In the genomic region with DNA sequence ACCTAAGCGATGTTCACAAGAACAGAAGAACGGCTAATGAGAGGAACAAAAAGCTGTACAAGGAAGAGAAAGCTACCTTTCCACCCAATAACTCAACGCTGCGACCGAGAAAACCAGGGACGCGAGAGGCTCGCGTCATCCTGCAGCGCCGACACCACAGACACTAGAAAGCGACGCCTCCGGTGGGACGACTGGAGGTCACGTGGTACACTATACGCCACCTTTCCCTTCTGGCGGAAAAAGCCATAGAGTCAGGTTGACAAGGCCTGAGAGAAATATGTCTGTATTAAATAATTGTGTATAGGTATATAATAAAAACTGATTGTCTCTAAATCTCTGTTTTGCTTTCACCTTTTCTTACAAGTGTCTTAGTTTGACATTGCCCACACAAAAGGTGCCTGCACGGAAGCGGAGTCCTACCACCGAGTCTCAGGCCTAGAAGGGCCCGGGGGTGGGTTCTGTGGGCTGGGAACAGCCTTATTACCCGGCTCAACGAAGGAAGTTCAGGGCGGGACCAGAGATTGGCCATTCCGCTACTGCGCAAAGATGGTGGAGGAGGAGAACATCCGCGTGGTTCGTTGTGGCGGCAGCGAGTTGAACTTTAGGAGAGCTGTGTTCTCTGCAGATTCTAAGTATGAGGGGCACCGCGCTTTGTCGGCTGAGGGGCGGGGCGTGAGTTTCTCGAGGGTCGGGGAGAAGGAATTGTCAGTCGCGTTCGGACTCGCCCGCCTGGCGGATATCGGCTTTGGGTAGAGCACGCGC, we compare ENCODE assay signal across 8 cellular contexts. TPM values are rescaled to one million over a fixed set of nuclear protein-coding genes. Genes with fewer than 3 reads are reported as not detected.
DNase-seq lines count a peak whose midpoint lies in the region; ATAC-seq and TF ChIP-seq lines count a peak whose summit lies in the region.

Gene WDR75, plus strand, starts transcription at position 528 of the 762 bp plus-strand sequence. Its CDS starts 19 bp downstream, at position 547.

- peaks cover 16% of the 10 kb centered on the region for H3K36me3 Mint-ChIP-seq in activated T-cell treated with anti-CD3 and anti-CD28 coated beads, Interleukin-2, amount 50 U/mL, for 24 hours (ENCODE audit: low read depth)

- H3K9me3 ChIP-seq in mucosa of rectum (ENCODE audit: control insufficient read depth in 2 of 2, low read length in 2 of 2): no peaks in the 10 kb centered on the region

- H3K4me3 Mint-ChIP-seq in activated T-cell treated with anti-CD3 and anti-CD28 coated beads, Interleukin-2, amount 50 U/mL, for 24 hours: no peak within 1 kb of the TSS

- no peaks in the 10 kb centered on the region for H3K36me3 ChIP-seq in mucosa of rectum (ENCODE audit: control insufficient read depth in 2 of 2, insufficient read depth in 2 of 2, low read length in 2 of 2)

- TF ChIP-seq POLR2A in erythroblast (IDR thresholded peaks at IDR 0.05; ENCODE audit: low read length): peak; percentile 96

- peak within 1 kb of the TSS; percentile 93 to 96 for H3K27ac ChIP-seq in mucosa of rectum (ENCODE audit: low read depth in 2 of 2, low read length in 2 of 2)

- no peaks in the 10 kb centered on the region for H3K27me3 Mint-ChIP-seq in activated T-cell treated with anti-CD3 and anti-CD28 coated beads, Interleukin-2, amount 50 U/mL, for 24 hours

- H3K27ac Mint-ChIP-seq in activated T-cell treated with anti-CD3 and anti-CD28 coated beads, Interleukin-2, amount 50 U/mL, for 24 hours: no peak within 1 kb of the TSS

- H3K9me3 Mint-ChIP-seq in activated T-cell treated with anti-CD3 and anti-CD28 coated beads, Interleukin-2, amount 50 U/mL, for 24 hours: no peaks in the 10 kb centered on the region

- peak within 1 kb of the TSS; percentile 92 to 98 for H3K4me3 ChIP-seq in mucosa of rectum (ENCODE audit: low read length in 2 of 2)

- peaks cover 3 to 7% of the 10 kb centered on the region in 2 donors for H3K4me1 ChIP-seq in mucosa of rectum (ENCODE audit: control insufficient read depth in 2 of 2, insufficient read depth in 2 of 2, low read length in 2 of 2)

- H3K9ac ChIP-seq in mucosa of rectum (ENCODE audit: low read depth in 1 of 2, low read length in 2 of 2): peak within 1 kb of the TSS; percentile 90 to 97

- H3K27me3 ChIP-seq in mucosa of rectum (ENCODE audit: control insufficient read depth in 2 of 2, insufficient read depth in 2 of 2, low read length in 2 of 2): no peaks in the 10 kb centered on the region

- DNase-seq in DMS153 treated with DMSO at 0.1 percent for 48 hours (lab: John Stamatoyannopoulos, UW; ENCODE audit: unreplicated experiment): peak; percentile 97
- DNase-seq in KBM-7: peak; percentile 97
- peak; percentile 93 for DNase-seq in activated T-cell treated with anti-CD3 and anti-CD28 coated beads, Interleukin-2, amount 50 U/mL, for 24 hours
- peak; percentile 95 to 97 for DNase-seq in erythroblast (lab: John Stamatoyannopoulos, UW)
- DNase-seq in stimulated activated CD8-positive, alpha-beta memory T cell treated with anti-CD3 and anti-CD28 coated beads, Interleukin-4, amount 100 ng/mL, for 48 hours: peak; percentile 96

- H3K4me1 Mint-ChIP-seq in activated T-cell treated with anti-CD3 and anti-CD28 coated beads, Interleukin-2, amount 50 U/mL, for 24 hours (ENCODE audit: low read depth): peaks cover 21% of the 10 kb centered on the region

- in situ Hi-C loops in KBM-7 (cut with MboI; ENCODE audit: low pct_unique_long_range_greater_than_20kb, low sequenced_read_pairs): no loop called here

- ATAC-seq in GM21717 (IDR thresholded peaks at IDR 0.05; ENCODE audit: unreplicated experiment): peak; percentile 93

TF ChIP-seq in PFSK-1, 5 proteins besides CTCF, POLR2A, EP300 and RAD21:
- TF ChIP-seq POLR2AphosphoS5 (IDR thresholded peaks at IDR 0.05; ENCODE audit: low read depth, low read length): peak; percentile 95
- peak; percentile 88; the same call in 1 of the 2 replicates for TF ChIP-seq SIN3A (IDR thresholded peaks at IDR 0.05; ENCODE audit: borderline replicate concordance, insufficient read depth, low read length)
- peak; percentile 19 for TF ChIP-seq FOXP2 (optimal IDR thresholded peaks at IDR 0.05; ENCODE audit: borderline replicate concordance, extremely low read depth, extremely low read length, insufficient read depth)
- TF ChIP-seq TAF1 (IDR thresholded peaks at IDR 0.05; ENCODE audit: borderline replicate concordance, insufficient read depth, low read length): peak; percentile 93
- TF ChIP-seq REST (IDR thresholded peaks at IDR 0.05; ENCODE audit: insufficient read depth in 1 of 2, low read depth in 2 of 2, low read length in 2 of 2): peak in 1 of 2 experiments; percentile 48; a peak in 1 of 4 replicates

RNA-seq across cellular contexts. Expression of gene WDR75, which starts in this region (rescaled TPM):
- 24.6 TPM for polyA plus RNA-seq in PFSK-1 (2012; ENCODE audit: insufficient read length, low read depth)

Comparison
In these comparisons a context has a peak if more than half of its experiments do, and no peak if none do; other contexts are left out.
1. Peak in every context shown above with its lines: DNase-seq, ATAC-seq, H3K4me3 ChIP-seq and H3K27ac ChIP-seq.